In genomic region chr18:10515456-10515855, GRCh38 we compare ENCODE assay signal across 32 cellular contexts. TPM values are rescaled to one million over a fixed set of nuclear protein-coding genes. Genes with fewer than 3 reads are reported as not detected.
DNase-seq lines count a peak whose midpoint lies in the region; ATAC-seq and TF ChIP-seq lines count a peak whose summit lies in the region.
"Had no signal": no experiment of that assay in that cellular context is flagged by ENCODE, and none has a peak within 500 bp of the region (broad histone marks: within the 10 kb centered on the region; RNA-seq: fewer than 3 reads in every experiment).

No MANE protein-coding gene starts in this region.

- H3K4me3 ChIP-seq in BLaER1 treated with 17β-estradiol and CSF1 and Interleukin-3, amounts not matched to agents 10 nM and 100 nM = no peak overlapping the region
- H3K4me3 ChIP-seq: GM23248, left lung, PC-9, right lobe of liver, thyroid gland had no signal

- no peak overlapping the region for H3K4me3 Mint-ChIP-seq in progenitor cell of endocrine pancreas (ENCODE audit: low read depth)
- H3K4me3 Mint-ChIP-seq: activated CD4-positive, alpha-beta T cell treated with anti-CD3 and anti-CD28 coated beads for 36 hours; activated CD8-positive, alpha-beta T cell treated with anti-CD3 and anti-CD28 coated beads for 36 hours; activated T-helper 1 cell treated with anti-CD3 and anti-CD28 coated beads, Interleukin-12 subunit alpha, Interleukin-12 subunit beta, Interleukin-2, Interleukin-4 antibody, amounts not matched to agents 30 ng/mL and 10 ng/mL and 1 ng/mL, durations not matched to agents 14 hours and 24 hours and 36 hours; IgD-negative memory B cell; naive thymus-derived CD4-positive, alpha-beta T cell; stimulated activated naive CD8-positive, alpha-beta T cell treated with anti-CD3 and anti-CD28 coated beads, Interleukin-15, amount 100 ng/mL, for 72 hours; T-helper 2 cell treated with Interferon-gamma antibody and Interleukin-4, amounts not matched to agents 5 μg/mL and 100 μg/mL, for 36 hours had no signal

- no peaks in the 10 kb centered on the region for H3K36me3 Mint-ChIP-seq in progenitor cell of endocrine pancreas (ENCODE audit: insufficient read depth)
- H3K36me3 Mint-ChIP-seq: naive thymus-derived CD4-positive, alpha-beta T cell had no signal

- ATAC-seq in HG03442 (IDR thresholded peaks at IDR 0.05; ENCODE audit: unreplicated experiment) = no peak
- ATAC-seq in GM18517 (IDR thresholded peaks at IDR 0.05; ENCODE audit: unreplicated experiment) = no peak
- ATAC-seq: activated CD4-positive, alpha-beta T cell treated with anti-CD3 and anti-CD28 coated beads for 36 hours; activated CD8-positive, alpha-beta T cell treated with anti-CD3 and anti-CD28 coated beads for 36 hours; left lung; naive thymus-derived CD4-positive, alpha-beta T cell; right lobe of liver; stimulated activated naive CD8-positive, alpha-beta T cell treated with anti-CD3 and anti-CD28 coated beads, Interleukin-15, amount 100 ng/mL, for 72 hours had no signal

- no peaks in the 10 kb centered on the region for H4K20me1 ChIP-seq in BLaER1 treated with 17β-estradiol and CSF1 and Interleukin-3, amounts not matched to agents 10 nM and 100 nM

- H3K27me3 Mint-ChIP-seq in progenitor cell of endocrine pancreas = peaks cover 21% of the 10 kb centered on the region

- peaks cover 3% of the 10 kb centered on the region for H3K9me3 Mint-ChIP-seq in progenitor cell of endocrine pancreas (ENCODE audit: low read depth)
- H3K9me3 Mint-ChIP-seq: activated CD8-positive, alpha-beta T cell treated with anti-CD3 and anti-CD28 coated beads for 36 hours; activated T-helper 1 cell treated with anti-CD3 and anti-CD28 coated beads, Interleukin-12 subunit alpha, Interleukin-12 subunit beta, Interleukin-2, Interleukin-4 antibody, amounts not matched to agents 30 ng/mL and 10 ng/mL and 1 ng/mL, durations not matched to agents 14 hours and 24 hours and 36 hours; IgD-negative memory B cell; T-helper 2 cell treated with Interferon-gamma antibody and Interleukin-4, amounts not matched to agents 5 μg/mL and 100 μg/mL, for 36 hours had no signal

- peak overlapping the region in 6 of 11 experiments; percentile 22 to 51 (median 34); a peak in 11 of 22 replicates for H3K4me2 ChIP-seq in BLaER1 treated with 17β-estradiol and CSF1 and Interleukin-3, amounts not matched to agents 10 nM and 100 nM
- H3K4me2 ChIP-seq: PC-9 had no signal

- no peaks in the 10 kb centered on the region for H3K36me3 ChIP-seq in BLaER1 treated with 17β-estradiol and CSF1 and Interleukin-3, amounts not matched to agents 10 nM and 100 nM
- H3K36me3 ChIP-seq: left lung, neutrophil, right lobe of liver, thyroid gland had no signal

- no peak overlapping the region for H3K27ac Mint-ChIP-seq in progenitor cell of endocrine pancreas
- H3K27ac Mint-ChIP-seq: activated CD4-positive, alpha-beta T cell treated with anti-CD3 and anti-CD28 coated beads for 36 hours; activated CD8-positive, alpha-beta T cell treated with anti-CD3 and anti-CD28 coated beads for 36 hours; activated T-helper 1 cell treated with anti-CD3 and anti-CD28 coated beads, Interleukin-12 subunit alpha, Interleukin-12 subunit beta, Interleukin-2, Interleukin-4 antibody, amounts not matched to agents 30 ng/mL and 10 ng/mL and 1 ng/mL, durations not matched to agents 14 hours and 24 hours and 36 hours; IgD-negative memory B cell; naive thymus-derived CD4-positive, alpha-beta T cell; stimulated activated naive CD8-positive, alpha-beta T cell treated with anti-CD3 and anti-CD28 coated beads, Interleukin-15, amount 100 ng/mL, for 72 hours; T-helper 2 cell treated with Interferon-gamma antibody and Interleukin-4, amounts not matched to agents 5 μg/mL and 100 μg/mL, for 36 hours had no signal

- no peak overlapping the region for H3K27ac ChIP-seq in BLaER1 treated with 17β-estradiol and CSF1 and Interleukin-3, amounts not matched to agents 10 nM and 100 nM
- peak overlapping the region; percentile 8 for H3K27ac ChIP-seq in caudate nucleus (ENCODE audit: low read depth, low read length)
- H3K27ac ChIP-seq: C4-2B, GM23248, left lung, neutrophil, PC-9, right lobe of liver, thyroid gland had no signal

- no peak overlapping the region for H3K9ac ChIP-seq in BLaER1 treated with 17β-estradiol and CSF1 and Interleukin-3, amounts not matched to agents 10 nM and 100 nM
- H3K9ac ChIP-seq: GM23248 had no signal

- peaks cover 5% of the 10 kb centered on the region for H3K4me1 Mint-ChIP-seq in progenitor cell of endocrine pancreas (ENCODE audit: low read depth)

- DNase-seq in LHCN-M2 (ENCODE audit: low read depth) (peak; percentile 5), caudate nucleus (lab: John Stamatoyannopoulos, UW) (peak in 2 of 61 donors; percentile 10 to 28), myocyte (ENCODE audit: low read depth) (peak; percentile 44), progenitor cell of endocrine pancreas (ENCODE audit: low spot score, unreplicated experiment) (no peak)
- DNase-seq: activated CD4-positive, alpha-beta T cell treated with anti-CD3 and anti-CD28 coated beads for 36 hours; activated CD8-positive, alpha-beta memory T cell treated with anti-CD3 and anti-CD28 coated beads, Interleukin-2, amount 50 U/mL, for 48 hours; activated CD8-positive, alpha-beta T cell treated with anti-CD3 and anti-CD28 coated beads for 36 hours; activated naive CD4-positive, alpha-beta T cell treated with Interleukin-2 at 50 U/mL for 16 hours; DND-41; effector CD8-positive, alpha-beta T cell; erythroblast; GM23248; left lung; midbrain; naive thymus-derived CD4-positive, alpha-beta T cell; NCI-H1105; NCI-H1930; NCI-H524 treated with DMSO at 0.1 percent for 48 hours; PC-9; right lobe of liver; SHP77 treated with DMSO at 0.1 percent for 48 hours; stimulated activated CD8-positive, alpha-beta memory T cell treated with anti-CD3 and anti-CD28 coated beads, Interleukin-4, amount 100 ng/mL, for 48 hours; stimulated activated naive CD8-positive, alpha-beta T cell treated with anti-CD3 and anti-CD28 coated beads, Interleukin-15, amount 100 ng/mL, for 72 hours; thyroid gland had no signal

- H3K4me1 ChIP-seq in BLaER1 treated with 17β-estradiol and CSF1 and Interleukin-3, amounts not matched to agents 10 nM and 100 nM = peaks cover 23 to 36% (median 27%) of the 10 kb centered on the region in 10 experiments

- TF ChIP-seq CTCF in progenitor cell of endocrine pancreas (IDR thresholded peaks at IDR 0.05; ENCODE audit: unreplicated experiment) = no peak

- peaks cover 0 to 11% (median 8%) of the 10 kb centered on the region in 11 experiments; a peak in 11 of 22 replicates for H3K9me3 ChIP-seq in BLaER1 treated with 17β-estradiol and CSF1 and Interleukin-3, amounts not matched to agents 10 nM and 100 nM (replicated peaks in 1 of 11)
- H3K9me3 ChIP-seq: left lung, neutrophil, right lobe of liver, thyroid gland had no signal

- H3K27me3 ChIP-seq in BLaER1 treated with 17β-estradiol and CSF1 and Interleukin-3, amounts not matched to agents 10 nM and 100 nM = no peaks in the 10 kb centered on the region
- H3K27me3 ChIP-seq: left lung, neutrophil, right lobe of liver, thyroid gland had no signal

RNA-seq across cellular contexts. Expression of gene NAPG, which starts 10.4 kb away (rescaled TPM):
- total RNA-seq in LHCN-M2 (2014; rRNA removed) = 38.0 and 40.8 TPM in 2 replicates
- 12.9 TPM for polyA plus RNA-seq in LHCN-M2 (2012)
- total RNA-seq in myocyte = 34.0 and 39.3 TPM in 2 replicates
- 17.4 TPM for polyA plus RNA-seq in myocyte (2012)
- 27.2 and 27.3 TPM in 2 replicates for total RNA-seq in progenitor cell of endocrine pancreas
